In genomic region chr18:37965572-37965970, GRCh38 we compare ENCODE assay signal across 19 cellular contexts.
"Had no signal": no experiment of that assay in that cellular context is flagged by ENCODE, and none has a peak within 500 bp of the region (broad histone marks: within the 10 kb centered on the region; RNA-seq: fewer than 3 reads in every experiment).

No MANE protein-coding gene starts in this region.

- H3K27me3 Mint-ChIP-seq: naive thymus-derived CD8-positive, alpha-beta T cell; stimulated activated memory B cell treated with anti-CD40 and anti-IgM and Interleukin-4, amounts not matched to agents 10 μg/mL and 1 μg/mL and 100 μg/mL, for 72 hours; stimulated activated naive CD8-positive, alpha-beta T cell treated with anti-CD3 and anti-CD28 coated beads, Interleukin-15, Interleukin-2, amounts not matched to agents 100 ng/mL and 50 ng/mL, for 24 hours had no signal

- H3K4me1 ChIP-seq: heart left ventricle, psoas muscle, right lobe of liver, tibial artery, upper lobe of left lung, uterus had no signal

- H3K4me3 Mint-ChIP-seq: naive thymus-derived CD8-positive, alpha-beta T cell; stimulated activated memory B cell treated with anti-CD40 and anti-IgM and Interleukin-4, amounts not matched to agents 10 μg/mL and 1 μg/mL and 100 μg/mL, for 72 hours; stimulated activated naive CD8-positive, alpha-beta T cell treated with anti-CD3 and anti-CD28 coated beads, Interleukin-15, Interleukin-2, amounts not matched to agents 100 ng/mL and 50 ng/mL, for 24 hours had no signal

- H3K4me1 Mint-ChIP-seq: naive thymus-derived CD8-positive, alpha-beta T cell; stimulated activated memory B cell treated with anti-CD40 and anti-IgM and Interleukin-4, amounts not matched to agents 10 μg/mL and 1 μg/mL and 100 μg/mL, for 72 hours had no signal

- H3K9me3 ChIP-seq: neutrophil, right lobe of liver, tibial artery, upper lobe of left lung, uterus had no signal

- H3K4me3 ChIP-seq: dorsolateral prefrontal cortex, heart left ventricle, mucosa of descending colon, psoas muscle, right lobe of liver, tibial artery, upper lobe of left lung, uterus had no signal

- H3K27ac ChIP-seq: heart left ventricle, neutrophil, psoas muscle, right lobe of liver, tibial artery, upper lobe of left lung, uterus had no signal

- DNase-seq: cortex of kidney; dorsolateral prefrontal cortex; effector CD8-positive, alpha-beta T cell; heart left ventricle; hypothalamus; kidney glomerular epithelial cell; mucosa of descending colon; naive thymus-derived CD8-positive, alpha-beta T cell; psoas muscle; retina; right lobe of liver; stimulated activated CD4-positive, alpha-beta T cell treated with anti-CD3 and anti-CD28 coated beads, Interleukin-4, amount 100 ng/mL, for 1 hour; tibial artery; upper lobe of left lung; uterus had no signal

- ATAC-seq: heart left ventricle; left lobe of liver; mucosa of descending colon; naive thymus-derived CD8-positive, alpha-beta T cell; psoas muscle; right lobe of liver; stimulated activated memory B cell treated with anti-CD40 and anti-IgM and Interleukin-4, amounts not matched to agents 10 μg/mL and 1 μg/mL and 100 μg/mL, for 72 hours had no signal

- H3K36me3 Mint-ChIP-seq: naive thymus-derived CD8-positive, alpha-beta T cell; stimulated activated memory B cell treated with anti-CD40 and anti-IgM and Interleukin-4, amounts not matched to agents 10 μg/mL and 1 μg/mL and 100 μg/mL, for 72 hours had no signal

- H3K27ac Mint-ChIP-seq: naive thymus-derived CD8-positive, alpha-beta T cell; stimulated activated memory B cell treated with anti-CD40 and anti-IgM and Interleukin-4, amounts not matched to agents 10 μg/mL and 1 μg/mL and 100 μg/mL, for 72 hours; stimulated activated naive CD8-positive, alpha-beta T cell treated with anti-CD3 and anti-CD28 coated beads, Interleukin-15, Interleukin-2, amounts not matched to agents 100 ng/mL and 50 ng/mL, for 24 hours had no signal

- H3K27me3 ChIP-seq: dorsolateral prefrontal cortex, heart left ventricle, neutrophil, right lobe of liver, tibial artery, upper lobe of left lung, uterus had no signal

- H3K36me3 ChIP-seq: heart left ventricle, neutrophil, right lobe of liver, tibial artery, upper lobe of left lung, uterus had no signal
